10 cellular contexts compared by ENCODE assay signal in the genomic region with DNA sequence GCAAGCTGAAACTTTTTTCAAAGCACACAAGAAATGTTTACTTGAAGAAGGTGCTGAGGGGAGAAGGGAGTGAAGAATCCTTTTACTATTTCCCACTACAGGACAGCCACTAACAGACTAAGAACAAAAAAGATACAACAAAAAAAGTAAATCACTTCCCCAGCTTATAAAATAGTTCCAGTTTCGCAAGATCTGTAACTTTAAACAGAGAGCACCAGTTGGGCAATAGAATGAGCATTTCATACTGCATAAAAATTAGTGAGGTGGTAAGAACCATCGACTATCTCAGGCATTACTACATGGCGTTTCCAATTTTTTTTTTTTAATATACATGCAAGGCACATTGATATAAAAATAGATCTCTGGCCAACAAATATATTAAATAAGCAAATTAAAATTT. TPM values are rescaled to one million over a fixed set of nuclear protein-coding genes. Genes with fewer than 3 reads are reported as not detected.
DNase-seq lines count a peak whose midpoint lies in the region; ATAC-seq and TF ChIP-seq lines count a peak whose summit lies in the region.
"Had no signal": no experiment of that assay in that cellular context is flagged by ENCODE, and none has a peak within 500 bp of the region (broad histone marks: within the 10 kb centered on the region; RNA-seq: fewer than 3 reads in every experiment).

No MANE protein-coding gene starts in this region.

- H3K9me3 ChIP-seq in skeletal muscle satellite cell (replicated peaks; ENCODE audit: low read length) (no peaks in the 10 kb centered on the region), WERI-Rb-1 (ENCODE audit: severe bottlenecking) (no peaks in the 10 kb centered on the region)

- H3K27ac ChIP-seq in WERI-Rb-1, result no peak overlapping the region

- ATAC-seq in GM18873 (IDR thresholded peaks at IDR 0.05; ENCODE audit: low FRiP score, unreplicated experiment) (no peak), HG02610 (IDR thresholded peaks at IDR 0.05; ENCODE audit: unreplicated experiment) (no peak)

- DNase-seq in EL (peak; percentile 48), NOMO-1 treated with dmso at 0.1 percent for 144 hours (lab: John Stamatoyannopoulos, UW; ENCODE audit: unreplicated experiment) (peak; percentile 36), fibroblast of mammary gland (ENCODE audit: low read depth) (peak; percentile 59), WERI-Rb-1 (no peak)
- DNase-seq: activated CD8-positive, alpha-beta memory T cell treated with anti-CD3 and anti-CD28 coated beads, Interleukin-2, amount 50 U/mL, for 48 hours; KG1; stimulated activated CD4-positive, alpha-beta T cell treated with anti-CD3 and anti-CD28 coated beads, Interleukin-12 subunit alpha, Interleukin-12 subunit beta, amount 100 ng/mL, for 4 hours had no signal

- H3K4me2 ChIP-seq in skeletal muscle satellite cell (ENCODE audit: low read length), result peak overlapping the region; percentile 72

- H3K36me3 ChIP-seq in skeletal muscle satellite cell (ENCODE audit: insufficient read depth, low read length) (peaks cover 40% of the 10 kb centered on the region), WERI-Rb-1 (peaks cover 22% of the 10 kb centered on the region)

- H3K9ac ChIP-seq in skeletal muscle satellite cell (ENCODE audit: low read depth, low read length), result peak overlapping the region; percentile 43

- peaks cover 52% of the 10 kb centered on the region for H3K4me1 ChIP-seq in skeletal muscle satellite cell (ENCODE audit: control insufficient read depth, insufficient read depth, low read length)

- H3K27me3 ChIP-seq in skeletal muscle satellite cell (ENCODE audit: control insufficient read depth, insufficient read depth, low read length) (no peaks in the 10 kb centered on the region), WERI-Rb-1 (ENCODE audit: insufficient read depth, low read depth, severe bottlenecking) (no peaks in the 10 kb centered on the region)

- no peak overlapping the region for H3K4me3 ChIP-seq in fibroblast of mammary gland (ENCODE audit: control insufficient read depth, low read depth, low read length)
- peak overlapping the region; percentile 6 for H3K4me3 ChIP-seq in skeletal muscle satellite cell (ENCODE audit: low read length)
- H3K4me3 ChIP-seq in WERI-Rb-1 (ENCODE audit: low read depth, low read length), result no peak overlapping the region

- TF ChIP-seq CTCF in fibroblast of mammary gland (conservative IDR thresholded peaks at IDR 0.05; ENCODE audit: control insufficient read depth, insufficient read depth, low read depth, low read length) (no peak), WERI-Rb-1 (IDR thresholded peaks at IDR 0.05; ENCODE audit: low read depth, low read length) (no peak)

RNA-seq across cellular contexts. Expression of a gene that starts 11.1 kb away (rescaled TPM):
- total RNA-seq in skeletal muscle satellite cell (2012; rRNA removed), result not detected in 2 replicates

RNA-seq across cellular contexts. Expression of a gene that starts 36.2 kb away (rescaled TPM):
- total RNA-seq in skeletal muscle satellite cell (2012; rRNA removed), result 38.0 and 40.8 TPM in 2 replicates
